ENCODE assay signal across 8 cellular contexts in the genomic region with DNA sequence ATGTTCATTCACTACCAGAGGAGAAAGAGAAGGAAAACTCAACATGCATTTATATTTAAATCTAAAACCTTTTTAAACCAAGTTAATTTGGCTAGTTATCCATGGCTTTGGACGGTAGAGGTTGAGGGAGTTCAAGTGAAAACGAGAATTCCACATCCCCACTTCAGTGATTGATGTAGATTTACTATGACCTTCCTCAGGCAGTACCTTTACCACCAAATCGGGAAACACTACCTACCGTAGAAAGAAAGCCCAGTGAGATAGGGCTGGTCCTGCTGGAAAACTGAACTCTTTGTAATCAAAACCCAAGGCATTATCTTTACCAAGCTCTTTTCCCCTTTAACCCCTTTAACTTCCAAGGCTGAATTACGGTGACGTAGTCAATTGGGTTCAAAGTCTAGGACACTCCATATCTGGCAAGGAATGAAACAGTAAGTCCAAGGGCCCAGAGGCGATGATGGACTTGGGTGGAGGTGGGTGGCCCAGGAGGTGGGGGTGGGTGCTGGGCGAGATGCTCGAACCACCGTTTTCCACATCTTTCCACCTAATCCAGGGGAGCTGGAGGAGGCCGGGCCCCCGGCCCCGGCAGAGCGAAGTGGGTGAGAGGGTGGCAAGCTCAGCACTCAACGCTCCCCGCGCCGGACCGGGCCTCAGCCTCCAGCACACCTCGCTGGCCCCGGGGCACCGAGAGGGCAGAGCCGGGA. TPM values are rescaled to one million over a fixed set of nuclear protein-coding genes. Genes with fewer than 3 reads are reported as not detected.
DNase-seq lines count a peak whose midpoint lies in the region; ATAC-seq and TF ChIP-seq lines count a peak whose summit lies in the region.

No MANE protein-coding gene starts in this region.

- no peaks in the 10 kb centered on the region for H3K27me3 ChIP-seq in CD8-positive, alpha-beta memory T cell (ENCODE audit: insufficient read depth, low read length, poor library complexity, severe bottlenecking)
- no peaks in the 10 kb centered on the region for H3K27me3 ChIP-seq in esophagus muscularis mucosa

- no peaks in the 10 kb centered on the region for H3K9me3 ChIP-seq in CD8-positive, alpha-beta memory T cell (ENCODE audit: low read length)
- no peaks in the 10 kb centered on the region for H3K9me3 ChIP-seq in esophagus muscularis mucosa

- H3K36me3 ChIP-seq in CD8-positive, alpha-beta memory T cell (ENCODE audit: insufficient read depth, low read length), result no peaks in the 10 kb centered on the region
- no peaks in the 10 kb centered on the region for H3K36me3 ChIP-seq in esophagus muscularis mucosa

- no peaks in the 10 kb centered on the region for H3K27me3 Mint-ChIP-seq in CD8-positive, alpha-beta memory T cell
- no peaks in the 10 kb centered on the region for H3K27me3 Mint-ChIP-seq in T-cell

- H3K4me1 Mint-ChIP-seq in CD8-positive, alpha-beta memory T cell, result peaks cover 33 to 63% (median 60%) of the 10 kb centered on the region in 3 donors
- peaks cover 48 to 52% (median 49%) of the 10 kb centered on the region in 3 donors for H3K4me1 Mint-ChIP-seq in T-cell

- peak overlapping the region; percentile 88 to 98 (median 95) for H3K4me3 Mint-ChIP-seq in CD8-positive, alpha-beta memory T cell
- peak overlapping the region; percentile 93 to 97 (median 95) for H3K4me3 Mint-ChIP-seq in T-cell

- H3K36me3 Mint-ChIP-seq in CD8-positive, alpha-beta memory T cell, result peaks cover 0 to 15% (median 2%) of the 10 kb centered on the region in 3 donors
- no peaks in the 10 kb centered on the region for H3K36me3 Mint-ChIP-seq in T-cell

- POLR2A ChIA-PET in CD8-positive, alpha-beta memory T cell (lab: Charles Lee), result interaction anchor here (0.5 to 2.4 kb wide), 7 partner anchors 12 to 330 kb away, joined by 3 to 32 read pairs (median 8); partner anchors contain the start of genes FBXO33, GEMIN2 and TRAPPC6B
- POLR2A ChIA-PET in T-cell (lab: Charles Lee), result interaction anchor here (0.5 to 4.0 kb wide), 9 partner anchors 12 to 127 kb away, joined by 3 to 24 read pairs (median 4); partner anchors contain the start of genes PNN (in 2 of the 2), GEMIN2 (in 1 of the 2) and TRAPPC6B (in 1 of the 2)

- CTCF ChIA-PET in CD8-positive, alpha-beta memory T cell (lab: Charles Lee), result interaction anchor here (0.9 to 1.2 kb wide), 5 partner anchors 11 to 329 kb away, joined by 3 to 5 read pairs (median 3); partner anchors contain the start of gene GEMIN2
- CTCF ChIA-PET in T-cell (lab: Charles Lee), result interaction anchor here (0.6 to 2.7 kb wide), 7 partner anchors 11 to 68 kb away, joined by 3 to 15 read pairs (median 4); partner anchors contain the start of genes GEMIN2 (in 1 of the 2) and TRAPPC6B (in 1 of the 2)

- WGBS in esophagus muscularis mucosa, result 3% methylated on average over 15 of the region's 23 CpGs

- peak overlapping the region; percentile 95 for H3K27ac ChIP-seq in CD8-positive, alpha-beta memory T cell (ENCODE audit: low read depth, low read length)
- peak overlapping the region; percentile 98 to 100 (median 99) for H3K27ac ChIP-seq in esophagus muscularis mucosa (replicated peaks in 1 of 4)

- DNase-seq in CD8-positive, alpha-beta memory T cell, result no peak
- DNase-seq in T-cell (no peak), esophagus muscularis mucosa (ENCODE audit: extremely low spot score) (no peak), myocyte (ENCODE audit: low read depth) (peak; percentile 30), NCI-H2029 (lab: John Stamatoyannopoulos, UW) (no peak), MV-4-11 (lab: John Stamatoyannopoulos, UW) (no peak)

- peaks cover 33% of the 10 kb centered on the region for H3K4me1 ChIP-seq in CD8-positive, alpha-beta memory T cell (ENCODE audit: insufficient read depth, low read length)
- peaks cover 24 to 64% (median 59%) of the 10 kb centered on the region in 4 donors for H3K4me1 ChIP-seq in esophagus muscularis mucosa

- intact Hi-C loops in esophagus muscularis mucosa (cut with DNase I), result loop anchor here (5.0 to 10.0 kb wide), 2 partner anchors 70 to 162 kb away; partner anchors contain the start of gene TRAPPC6B

- no peak for TF ChIP-seq CTCF in esophagus muscularis mucosa (IDR thresholded peaks at IDR 0.05)

- ATAC-seq in GM18907 (IDR thresholded peaks at IDR 0.05; ENCODE audit: unreplicated experiment), result peak; percentile 2
- peak; percentile 18 for ATAC-seq in HG03432 (IDR thresholded peaks at IDR 0.05; ENCODE audit: unreplicated experiment)
- peak; percentile 14 to 34 (median 29) for ATAC-seq in T-cell (replicated peaks in 1 of 4)

- no peaks in the 10 kb centered on the region for H3K9me3 Mint-ChIP-seq in CD8-positive, alpha-beta memory T cell
- H3K9me3 Mint-ChIP-seq in T-cell, result no peaks in the 10 kb centered on the region

- no peak for TF ChIP-seq POLR2A in esophagus muscularis mucosa (IDR thresholded peaks at IDR 0.05; ENCODE audit: low read depth)

- peak overlapping the region; percentile 92 to 100 (median 96) for H3K27ac Mint-ChIP-seq in CD8-positive, alpha-beta memory T cell
- H3K27ac Mint-ChIP-seq in T-cell, result peak overlapping the region; percentile 94

- H3K4me3 ChIP-seq in CD8-positive, alpha-beta memory T cell (ENCODE audit: low read length), result peak overlapping the region; percentile 96
- H3K4me3 ChIP-seq in esophagus muscularis mucosa, result peak overlapping the region; percentile 84 to 99 (median 90)

- TF ChIP-seq EP300 in esophagus muscularis mucosa (IDR thresholded peaks at IDR 0.05), result no peak

RNA-seq across cellular contexts. Expression of gene SEC23A, which starts 0.6 kb away (rescaled TPM):
- 10 to 100 TPM; 37.4 to 37.9 TPM for total RNA-seq in CD8-positive, alpha-beta memory T cell
- polyA plus RNA-seq in CD8-positive, alpha-beta memory T cell, result 43.6 TPM
- total RNA-seq in T-cell (10 to 100 TPM; 42.5 to 58.2 (median 49.3) TPM), esophagus muscularis mucosa (100 to 1,000 TPM; 181 to 222 (median 203) TPM), myocyte (140 and 184 TPM in 2 replicates)
- 95.5 TPM for polyA plus RNA-seq in myocyte (2012)

RNA-seq across cellular contexts. Expression of gene GEMIN2, which starts 11.7 kb away (rescaled TPM):
- total RNA-seq in CD8-positive, alpha-beta memory T cell, result 10 to 100 TPM; 17.0 to 18.1 TPM
- 10.1 TPM for polyA plus RNA-seq in CD8-positive, alpha-beta memory T cell
- total RNA-seq in T-cell (10 to 100 TPM; 12.4 to 17.1 (median 13.9) TPM), esophagus muscularis mucosa (10 to 100 TPM; 13.7 to 20.1 (median 17.7) TPM), myocyte (21.1 and 37.9 TPM in 2 replicates)
- 12.8 TPM for polyA plus RNA-seq in myocyte (2012)
